In genomic region chr1:92916899-92917298, GRCh38 we compare ENCODE assay signal across 30 cellular contexts. TPM values are rescaled to one million over a fixed set of nuclear protein-coding genes. Genes with fewer than 3 reads are reported as not detected.
DNase-seq lines count a peak whose midpoint lies in the region; ATAC-seq, FAIRE-seq and TF ChIP-seq lines count a peak whose summit lies in the region.
"Had no signal": no experiment of that assay in that cellular context is flagged by ENCODE, and none has a peak within 500 bp of the region (broad histone marks: within the 10 kb centered on the region; RNA-seq: fewer than 3 reads in every experiment).

No MANE protein-coding gene starts in this region.

- DNase-seq in AG04450 (ENCODE audit: low read depth, low spot score) (peak; percentile 39), IMR-90 (peak; percentile 76), epithelial cell of prostate (ENCODE audit: low read depth, low spot score) (no peak), HepG2 (ENCODE audit: low spot score) (no peak), mesothelial cell of epicardium (ENCODE audit: low spot score in 2 of 2, unreplicated experiment in 2 of 2) (no peak), psoas muscle (no peak), NCI-H524 (lab: John Stamatoyannopoulos, UW) (no peak)
- DNase-seq: ACHN; activated CD4-positive, CD25-positive, alpha-beta regulatory T cell treated with anti-CD3 and anti-CD28 coated beads, Interleukin-2, amount 50 U/mL, for 72 hours; activated CD8-positive, alpha-beta T cell treated with anti-CD3 and anti-CD28 coated beads, Interleukin-2, amount 10 ng/mL, durations not matched to agents 7 days and 5 days; activated gamma-delta T cell; body of pancreas; C1 segment of cervical spinal cord; Caco-2; DMS79; glutamatergic neuron; KG1; MV-4-11; NCI-H1694; NCI-H510A; Peyer's patch; stimulated activated CD4-positive, alpha-beta T cell treated with anti-CD3 and anti-CD28 coated beads, Interleukin-2, amount 100 ng/mL, for 48 hours; stimulated activated naive B cell treated with anti-CD40 and anti-IgM and Interleukin-4, amounts not matched to agents 10 μg/mL and 1 μg/mL and 100 μg/mL, for 72 hours had no signal

- dilution Hi-C loops in IMR-90 (cut with HindIII; ENCODE audit: low sequenced_read_pairs, unreplicated experiment): no loop called here

- peak overlapping the region; percentile 97 for H2BK5ac ChIP-seq in IMR-90 (ENCODE audit: low read depth, low read length, poor library complexity, severe bottlenecking)

- H3K4me3 Mint-ChIP-seq in mesothelial cell of epicardium: no peak overlapping the region
- H3K4me3 Mint-ChIP-seq: activated CD8-positive, alpha-beta T cell treated with anti-CD3 and anti-CD28 coated beads, Interleukin-2, amount 10 ng/mL, durations not matched to agents 7 days and 5 days; stimulated activated naive B cell treated with anti-CD40 and anti-IgM and Interleukin-4, amounts not matched to agents 10 μg/mL and 1 μg/mL and 100 μg/mL, for 72 hours had no signal

- no peak overlapping the region for H3K9ac ChIP-seq in IMR-90 (ENCODE audit: low read depth, low read length)
- H3K9ac ChIP-seq in HepG2 (ENCODE audit: insufficient read depth, low read depth, low read length): no peak overlapping the region

- H4K8ac ChIP-seq in IMR-90 (ENCODE audit: low read depth in 2 of 2, low read length in 2 of 2): no peak overlapping the region; a peak in 1 of 4 replicates

- intact Hi-C loops in IMR-90 (cut with micrococcal nuclease) (loop anchor here (2.0 to 5.0 kb wide), 2 partner anchors 16 to 35 kb away; no protein-coding TSS in a partner anchor), HepG2 (cut with micrococcal nuclease; ENCODE audit: unreplicated experiment) (no loop called here), psoas muscle (cut with DNase I) (no loop called here)

- in situ Hi-C loops in IMR-90 (cut with MboI; ENCODE audit: low sequenced_read_pairs) (no loop called here), HepG2 (cut with HindIII; ENCODE audit: extremely low pct_ligation_motif_present, low pct_unique_long_range_greater_than_20kb) (no loop called here)

- no peak overlapping the region for H3K14ac ChIP-seq in IMR-90 (replicated peaks; ENCODE audit: low read depth, low read length)

- H4K91ac ChIP-seq in IMR-90 (ENCODE audit: insufficient read depth, low read depth, low read length): no peak overlapping the region

- H3K4me1 ChIP-seq in IMR-90 (ENCODE audit: control insufficient read depth, insufficient read depth, low read length) (peaks cover 14% of the 10 kb centered on the region), HepG2 (ENCODE audit: insufficient read depth, low read length) (peaks cover 27% of the 10 kb centered on the region), psoas muscle (peaks cover 17% of the 10 kb centered on the region)
- H3K4me1 ChIP-seq: body of pancreas, Caco-2, Peyer's patch, vagina had no signal

- TF ChIP-seq CTCF in AG04450 (IDR thresholded peaks at IDR 0.05; ENCODE audit: low read depth, low read length): no peak
- TF ChIP-seq CTCF in IMR-90 (conservative IDR thresholded peaks at IDR 0.05; ENCODE audit: low read depth, low read length): no peak
- no peak for TF ChIP-seq CTCF in HepG2 (CRISPR knock-in tag; IDR thresholded peaks at IDR 0.05)
- no peak for TF ChIP-seq CTCF in mesothelial cell of epicardium (IDR thresholded peaks at IDR 0.05; ENCODE audit: unreplicated experiment)
- TF ChIP-seq CTCF in psoas muscle (IDR thresholded peaks at IDR 0.05): no peak

- no peak for TF ChIP-seq RAD21 in IMR-90 (IDR thresholded peaks at IDR 0.05; ENCODE audit: low read length)
- no peak for TF ChIP-seq RAD21 in HepG2 (CRISPR knock-in tag; IDR thresholded peaks at IDR 0.05)

- H3K36me3 Mint-ChIP-seq in mesothelial cell of epicardium: peaks cover 6% of the 10 kb centered on the region

- TF ChIP-seq POLR2A in IMR-90 (IDR thresholded peaks at IDR 0.05; ENCODE audit: low read depth, low read length) (no peak), HepG2 (IDR thresholded peaks at IDR 0.05; ENCODE audit: insufficient read depth in 1 of 2, low read depth in 2 of 2, low read length in 2 of 2) (no peak)

- CTCF ChIA-PET in AG04450 (lab: Charles Lee) (no interaction called here), IMR-90 (lab: Yijun Ruan, JAX) (interaction anchor here (0.8 kb wide), 1 partner anchor 58 kb away, joined by 3 read pairs; no protein-coding TSS in a partner anchor), HepG2 (lab: Yijun Ruan, JAX; ENCODE audit: low intra/inter-chr PET ratio, low total read pairs) (no interaction called here)

- peak; percentile 76 for ATAC-seq in IMR-90 (ENCODE audit: low read depth)
- no peak for ATAC-seq in HepG2
- ATAC-seq in HG03439 (IDR thresholded peaks at IDR 0.05; ENCODE audit: unreplicated experiment): no peak
- no peak for ATAC-seq in psoas muscle
- ATAC-seq: activated CD8-positive, alpha-beta T cell treated with anti-CD3 and anti-CD28 coated beads, Interleukin-2, amount 10 ng/mL, durations not matched to agents 7 days and 5 days; body of pancreas; GM12878; HCT116; stimulated activated naive B cell treated with anti-CD40 and anti-IgM and Interleukin-4, amounts not matched to agents 10 μg/mL and 1 μg/mL and 100 μg/mL, for 72 hours had no signal

- POLR2A ChIA-PET in AG04450 (lab: Yijun Ruan, JAX): no interaction called here
- POLR2A ChIA-PET in IMR-90 (lab: Charles Lee; ENCODE audit: unreplicated experiment): no interaction called here
- POLR2A ChIA-PET in HepG2 (lab: Yijun Ruan, JAX): no interaction called here

- H3K79me2 ChIP-seq in HepG2 (ENCODE audit: insufficient read depth, low read length): no peaks in the 10 kb centered on the region

- FAIRE-seq in HepG2 (lab: Jason Lieb, UNC): no peak
- FAIRE-seq: GM12878 had no signal

- no peak for TF ChIP-seq EP300 in HepG2 (IDR thresholded peaks at IDR 0.05; ENCODE audit: low read depth in 2 of 2, low read length in 2 of 2)
- TF ChIP-seq EP300 in HepG2 (CRISPR knock-in tag; IDR thresholded peaks at IDR 0.05; ENCODE audit: borderline replicate concordance): no peak

- no peak overlapping the region for H4K5ac ChIP-seq in IMR-90 (ENCODE audit: low read depth, low read length)

- H3K4me1 Mint-ChIP-seq in mesothelial cell of epicardium: no peaks in the 10 kb centered on the region

- H3K4ac ChIP-seq in IMR-90 (ENCODE audit: low read depth, low read length): no peak overlapping the region

- H4K20me1 ChIP-seq in IMR-90 (ENCODE audit: insufficient read depth, low read length): no peaks in the 10 kb centered on the region
- no peaks in the 10 kb centered on the region for H4K20me1 ChIP-seq in HepG2 (ENCODE audit: insufficient read depth, low read length)

- H3K36me3 ChIP-seq in IMR-90 (ENCODE audit: control insufficient read depth, insufficient read depth, low read length) (no peaks in the 10 kb centered on the region), HepG2 (replicated peaks in 1 of 2; ENCODE audit: control insufficient read depth in 1 of 2, insufficient read depth in 2 of 2, low read length in 2 of 2) (no peaks in the 10 kb centered on the region), psoas muscle (ENCODE audit: insufficient read depth in 1 of 2, low read depth in 1 of 2) (no peaks in the 10 kb centered on the region)
- H3K36me3 ChIP-seq: esophagus muscularis mucosa, Peyer's patch, vagina had no signal

- H3K27me3 ChIP-seq in AG04450 (ENCODE audit: control insufficient read depth, insufficient read depth, low read length): no peaks in the 10 kb centered on the region
- H3K27me3 ChIP-seq in IMR-90 (ENCODE audit: control insufficient read depth, insufficient read depth, low read length): no peaks in the 10 kb centered on the region
- no peaks in the 10 kb centered on the region for H3K27me3 ChIP-seq in HepG2 (ENCODE audit: control insufficient read depth in 1 of 2, insufficient read depth in 2 of 2, low read length in 2 of 2)
- no peaks in the 10 kb centered on the region for H3K27me3 ChIP-seq in psoas muscle (ENCODE audit: insufficient read depth in 3 of 3, low read length in 2 of 3)
- H3K27me3 ChIP-seq: body of pancreas, esophagus muscularis mucosa, Peyer's patch, vagina had no signal

- no peak overlapping the region for H3K27ac Mint-ChIP-seq in mesothelial cell of epicardium
- H3K27ac Mint-ChIP-seq: activated CD8-positive, alpha-beta T cell treated with anti-CD3 and anti-CD28 coated beads, Interleukin-2, amount 10 ng/mL, durations not matched to agents 7 days and 5 days; stimulated activated naive B cell treated with anti-CD40 and anti-IgM and Interleukin-4, amounts not matched to agents 10 μg/mL and 1 μg/mL and 100 μg/mL, for 72 hours had no signal

- peaks cover 2 to 20% of the 10 kb centered on the region in 2 experiments; a peak in 2 of 4 replicates for H3K79me1 ChIP-seq in IMR-90 (ENCODE audit: low read depth in 1 of 2, low read length in 2 of 2)

- H3K18ac ChIP-seq in IMR-90 (ENCODE audit: low read depth, low read length): no peak overlapping the region

- H3K9me3 Mint-ChIP-seq in mesothelial cell of epicardium: peaks cover 12% of the 10 kb centered on the region

- H3K9me3 ChIP-seq in AG04450 (ENCODE audit: control insufficient read depth, insufficient read depth, low read length) (peaks cover 4% of the 10 kb centered on the region; the same call in 1 of the 2 replicates), IMR-90 (ENCODE audit: control insufficient read depth, insufficient read depth, low read length) (no peaks in the 10 kb centered on the region), HepG2 (ENCODE audit: low read length) (no peaks in the 10 kb centered on the region), psoas muscle (no peaks in the 10 kb centered on the region)
- H3K9me3 ChIP-seq: body of pancreas, Caco-2, esophagus muscularis mucosa, Peyer's patch, vagina had no signal

- H2AFZ ChIP-seq in IMR-90 (replicated peaks; ENCODE audit: low read length, poor library complexity): no peak overlapping the region
- H2AFZ ChIP-seq in HepG2 (ENCODE audit: low read length): no peak overlapping the region

- no peak overlapping the region for H2AK9ac ChIP-seq in IMR-90 (replicated peaks; ENCODE audit: low read depth, low read length, poor library complexity)

- peak overlapping the region; percentile 95 for H2BK120ac ChIP-seq in IMR-90 (ENCODE audit: low read depth, low read length)

- no peaks in the 10 kb centered on the region for H3K27me3 Mint-ChIP-seq in mesothelial cell of epicardium (ENCODE audit: low read depth)
- H3K27me3 Mint-ChIP-seq: stimulated activated naive B cell treated with anti-CD40 and anti-IgM and Interleukin-4, amounts not matched to agents 10 μg/mL and 1 μg/mL and 100 μg/mL, for 72 hours had no signal

- H3K4me2 ChIP-seq in IMR-90 (ENCODE audit: low read depth, low read length) (peak overlapping the region; percentile 76; the same call in 1 of the 2 replicates), HepG2 (ENCODE audit: low read depth, low read length) (no peak overlapping the region)

- peak overlapping the region; percentile 96; the same call in 1 of the 2 replicates for H2BK20ac ChIP-seq in IMR-90 (ENCODE audit: low read depth, low read length)

- no TSS peak for BruUV-seq in IMR-90 (replicated peaks; lab: Mats Ljungman, UMichigan)
- BruUV-seq in HepG2 (replicated peaks; lab: Mats Ljungman, UMichigan): no TSS peak

- H3K27ac ChIP-seq in AG04450 (ENCODE audit: low read depth, low read length): no peak overlapping the region
- H3K27ac ChIP-seq in IMR-90 (ENCODE audit: insufficient read depth, low read length): peak overlapping the region; percentile 69; the same call in 1 of the 2 replicates
- peak overlapping the region; percentile 29 for H3K27ac ChIP-seq in epithelial cell of prostate
- H3K27ac ChIP-seq in HepG2 (ENCODE audit: extremely low read length, insufficient read depth, low read length): peak overlapping the region; percentile 38
- H3K27ac ChIP-seq in psoas muscle: no peak overlapping the region
- H3K27ac ChIP-seq: body of pancreas, esophagus muscularis mucosa, Peyer's patch, skin epidermis, vagina had no signal

- no peak overlapping the region for H3K4me3 ChIP-seq in AG04450 (ENCODE audit: low read depth, low read length)
- H3K4me3 ChIP-seq in IMR-90 (ENCODE audit: insufficient read depth, low read depth, low read length): no peak overlapping the region
- no peak overlapping the region; a peak in 1 of 6 replicates for H3K4me3 ChIP-seq in HepG2 (replicated peaks in 1 of 3; ENCODE audit: insufficient read depth in 1 of 3, low read depth in 2 of 3, low read length in 3 of 3)
- H3K4me3 ChIP-seq in psoas muscle: no peak overlapping the region
- H3K4me3 ChIP-seq: body of pancreas, esophagus muscularis mucosa, GM12878, lung, Peyer's patch, skin epidermis, vagina had no signal

- H3K9me1 ChIP-seq in IMR-90 (ENCODE audit: insufficient read depth, low read length): no peaks in the 10 kb centered on the region

- no peak overlapping the region for H2BK15ac ChIP-seq in IMR-90 (ENCODE audit: low read depth, low read length)

- no peak overlapping the region for H3K56ac ChIP-seq in IMR-90 (ENCODE audit: extremely low read depth, insufficient read depth, low read length)

- H3K23ac ChIP-seq in IMR-90 (ENCODE audit: low read depth, low read length): no peak overlapping the region

- no peak overlapping the region for H2AK5ac ChIP-seq in IMR-90 (ENCODE audit: low read depth, low read length)

RNA-seq across cellular contexts. Expression of gene DIPK1A, which starts 44.4 kb away (rescaled TPM):
- 35.9 and 50.8 TPM in 2 replicates for polyA plus RNA-seq in AG04450 (2011; rRNA removed)
- 9.5 and 19.9 TPM in 2 replicates for polyA minus RNA-seq in AG04450 (2011; rRNA and poly(A)+ RNA removed)
- total RNA-seq in IMR-90 (2012; rRNA removed): 4.7 and 7.5 TPM in 2 replicates
- polyA plus RNA-seq in IMR-90 (2012; rRNA removed): 4.5 and 5.7 TPM in 2 replicates
- 1.0 and 1.4 TPM in 2 replicates for polyA plus RNA-seq in IMR-90 (2012; cell fraction: cytosol; rRNA removed)
- polyA plus RNA-seq in IMR-90 (2012; cell fraction: nucleus; rRNA removed; ENCODE audit: low replicate concordance): 0.16 and 2.9 TPM in 2 replicates
- 7.7 and 8.4 TPM in 2 replicates for total RNA-seq in HepG2 (2016; rRNA removed; fragmentation: Illumina TruSeq; extraction: Trizol)
- total RNA-seq in HepG2 (2016; cell fraction: cytosol; rRNA removed; fragmentation: Illumina TruSeq; extraction: Trizol; ENCODE audit: low read depth): 1.2 and 1.3 TPM in 2 replicates
- total RNA-seq in HepG2 (2016; cell fraction: insoluble cytoplasmic fraction; rRNA removed; fragmentation: Illumina TruSeq; extraction: Trizol): 7.4 and 8.9 TPM in 2 replicates
- 4.5 and 4.8 TPM in 2 replicates for total RNA-seq in HepG2 (2016; cell fraction: membrane; rRNA removed; fragmentation: Illumina TruSeq; extraction: Trizol)
- 8.6 and 11.1 TPM in 2 replicates for total RNA-seq in HepG2 (2016; cell fraction: nucleus; rRNA removed; fragmentation: Illumina TruSeq; extraction: Trizol)
- 7.0 and 8.4 TPM in 2 replicates for polyA plus RNA-seq in HepG2 (2011; rRNA removed)
- polyA plus RNA-seq in HepG2 (2011; cell fraction: cytosol; rRNA removed): 3.4 and 7.4 TPM in 2 replicates
- 1.1 and 2.3 TPM in 2 replicates for polyA plus RNA-seq in HepG2 (2011; cell fraction: nucleus; rRNA removed)
- 17.3 and 18.3 TPM in 2 replicates for polyA plus RNA-seq in HepG2 (2012)
- polyA plus RNA-seq in HepG2 (2016; cell fraction: cytosol; fragmentation: Illumina TruSeq; extraction: Trizol; ENCODE audit: low read depth): 1.4 and 1.6 TPM in 2 replicates
- polyA plus RNA-seq in HepG2 (2016; cell fraction: insoluble cytoplasmic fraction; fragmentation: Illumina TruSeq; extraction: Trizol; ENCODE audit: low read depth): 11.5 and 12.4 TPM in 2 replicates
- 4.5 and 4.8 TPM in 2 replicates for polyA plus RNA-seq in HepG2 (2016; cell fraction: membrane; fragmentation: Illumina TruSeq; extraction: Trizol; ENCODE audit: low read depth)
- 13.7 and 15.3 TPM in 2 replicates for polyA plus RNA-seq in HepG2 (2016; cell fraction: nucleus; fragmentation: Illumina TruSeq; extraction: Trizol; ENCODE audit: insufficient read depth, low read depth)
- polyA minus RNA-seq in HepG2 (2011; rRNA and poly(A)+ RNA removed; ENCODE audit: low replicate concordance): 0.37 and 2.1 TPM in 2 replicates
- polyA minus RNA-seq in HepG2 (2011; cell fraction: cytosol; rRNA and poly(A)+ RNA removed): 6.2 and 6.6 TPM in 2 replicates
- 4.6 and 6.7 TPM in 2 replicates for polyA minus RNA-seq in HepG2 (2011; cell fraction: nucleus; rRNA and poly(A)+ RNA removed)
- total RNA-seq in mesothelial cell of epicardium: 11.8 to 13.8 TPM (median 12.3 TPM) in 3 replicates
- total RNA-seq in psoas muscle: 1 to 10 TPM; 3.4 to 7.8 (median 6.4) TPM
- polyA plus RNA-seq in psoas muscle: 1 to 10 TPM; 2.2 to 7.9 (median 3.5) TPM

Comparison
In these comparisons a context has a peak if more than half of its experiments do, and no peak if none do; other contexts are left out.
1. DNase-seq: peak in AG04450 (single experiment) and IMR-90 (single experiment); none in epithelial cell of prostate (single experiment), HepG2 (single experiment), mesothelial cell of epicardium (0 of 2), psoas muscle (0 of 2) and NCI-H524 (0 of 2).
2. H3K27ac ChIP-seq: peak in IMR-90 (single experiment), epithelial cell of prostate (single experiment) and HepG2 (single experiment); none in AG04450 (single experiment) and psoas muscle (single experiment).